In genomic region chr1:8384577-8384976, GRCh38 we compare ENCODE assay signal across 14 cellular contexts.
DNase-seq lines count a peak whose midpoint lies in the region; ATAC-seq, FAIRE-seq and TF ChIP-seq lines count a peak whose summit lies in the region.
"Had no signal": no experiment of that assay in that cellular context is flagged by ENCODE, and none has a peak within 500 bp of the region (broad histone marks: within the 10 kb centered on the region; RNA-seq: fewer than 3 reads in every experiment).

No MANE protein-coding gene starts in this region.

- peaks cover 67% of the 10 kb centered on the region for H3K36me3 Mint-ChIP-seq in activated B cell treated with CpG ODN at 0.5 μM for 24 hours (ENCODE audit: low read depth)

- no peak overlapping the region for H2AK5ac ChIP-seq in trophoblast cell (ENCODE audit: low read length)

- H3K9me3 ChIP-seq in trophoblast cell (ENCODE audit: insufficient read depth, low read depth, low read length) (peaks cover 2% of the 10 kb centered on the region), small intestine (ENCODE audit: control insufficient read depth, low read depth) (no peaks in the 10 kb centered on the region), lower lobe of right lung (no peaks in the 10 kb centered on the region)
- H3K9me3 ChIP-seq: tibial nerve had no signal

- ATAC-seq in activated B cell treated with CpG ODN at 0.5 μM for 24 hours (ENCODE audit: low read depth) = no peak
- no peak for ATAC-seq in lower lobe of right lung
- ATAC-seq in GM19455 (IDR thresholded peaks at IDR 0.05; ENCODE audit: unreplicated experiment) = no peak

- intact Hi-C loops in activated B cell treated with CpG ODN at 0.5 μM for 24 hours (cut with micrococcal nuclease) (no loop called here), head of caudate nucleus (cut with DNase I) (no loop called here), lower lobe of right lung (cut with DNase I) (no loop called here)

- H3K9me3 Mint-ChIP-seq in activated B cell treated with CpG ODN at 0.5 μM for 24 hours = no peaks in the 10 kb centered on the region
- H3K9me3 Mint-ChIP-seq: neural crest cell had no signal

- POLR2A ChIA-PET in activated B cell treated with CpG ODN at 0.5 μM for 24 hours (lab: Charles Lee) = no interaction called here

- no peak overlapping the region for H4K91ac ChIP-seq in trophoblast cell (ENCODE audit: low read depth, low read length)

- no peak for FAIRE-seq in small intestine (lab: Jason Lieb, UNC)

- H3K27ac ChIP-seq in trophoblast cell (ENCODE audit: low read depth, low read length) = no peak overlapping the region
- no peak overlapping the region for H3K27ac ChIP-seq in small intestine (ENCODE audit: low read depth in 1 of 2, low read length in 1 of 2)
- H3K27ac ChIP-seq in lower lobe of right lung = no peak overlapping the region
- H3K27ac ChIP-seq: WERI-Rb-1 had no signal

- WGBS in trophoblast cell (ENCODE audit: extremely low coverage, insufficient coverage, insufficient read length) = no CpG with 5 or more reads among the region's 2 CpGs
- WGBS in small intestine, 3 donors = 27 to 61% (median 36%) methylated on average over 2 of the region's 2 CpGs

- H3K36me3 ChIP-seq in trophoblast cell (ENCODE audit: control insufficient read depth in 1 of 2, insufficient read depth in 2 of 2, low read length in 2 of 2) = peaks cover 16 to 33% of the 10 kb centered on the region in 2 experiments
- peaks cover 0 to 5% of the 10 kb centered on the region in 2 donors for H3K36me3 ChIP-seq in small intestine (ENCODE audit: control insufficient read depth in 2 of 2, insufficient read depth in 2 of 2, low read length in 2 of 2)
- peaks cover 26% of the 10 kb centered on the region for H3K36me3 ChIP-seq in lower lobe of right lung

- H3K23ac ChIP-seq in trophoblast cell (ENCODE audit: low read length) = no peak overlapping the region

- no peak overlapping the region for H2BK5ac ChIP-seq in trophoblast cell (ENCODE audit: low read depth, low read length, poor library complexity)

- no peak overlapping the region for H2BK120ac ChIP-seq in trophoblast cell (ENCODE audit: insufficient read depth, low read length, poor library complexity)

- no peak for TF ChIP-seq CTCF in activated B cell treated with CpG ODN at 0.5 μM for 24 hours (IDR thresholded peaks at IDR 0.05)
- TF ChIP-seq CTCF in lower lobe of right lung (IDR thresholded peaks at IDR 0.05) = no peak

- no peak overlapping the region for H3K9ac ChIP-seq in trophoblast cell (ENCODE audit: low read length)

- no peaks in the 10 kb centered on the region for H3K79me2 ChIP-seq in trophoblast cell (ENCODE audit: control insufficient read depth, insufficient read depth, low read length, poor library complexity)

- peaks cover 71% of the 10 kb centered on the region for H3K4me1 Mint-ChIP-seq in activated B cell treated with CpG ODN at 0.5 μM for 24 hours

- no peak overlapping the region for H4K12ac ChIP-seq in trophoblast cell (ENCODE audit: low read depth, low read length)

- H3K27me3 ChIP-seq in trophoblast cell (ENCODE audit: insufficient read depth, low read length) (no peaks in the 10 kb centered on the region), small intestine (ENCODE audit: control insufficient read depth in 2 of 2, insufficient read depth in 2 of 2, low read length in 2 of 2) (no peaks in the 10 kb centered on the region), lower lobe of right lung (ENCODE audit: low read depth) (no peaks in the 10 kb centered on the region)
- H3K27me3 ChIP-seq: tibial nerve had no signal

- peak overlapping the region; percentile 59 for H3K27ac Mint-ChIP-seq in activated B cell treated with CpG ODN at 0.5 μM for 24 hours

- H3K4me1 ChIP-seq in trophoblast cell (ENCODE audit: control insufficient read depth in 1 of 2, insufficient read depth in 2 of 2, low read length in 2 of 2) = peaks cover 6 to 10% of the 10 kb centered on the region in 2 experiments
- H3K4me1 ChIP-seq in small intestine (ENCODE audit: control insufficient read depth in 2 of 2, insufficient read depth in 1 of 2, low read depth in 1 of 2, low read length in 1 of 2) = peaks cover 0 to 11% of the 10 kb centered on the region in 2 donors
- H3K4me1 ChIP-seq in lower lobe of right lung = peaks cover 60% of the 10 kb centered on the region

- H3K27me3 Mint-ChIP-seq in activated B cell treated with CpG ODN at 0.5 μM for 24 hours = no peaks in the 10 kb centered on the region

- no peak overlapping the region for H2BK12ac ChIP-seq in trophoblast cell (ENCODE audit: low read length)

- no peak overlapping the region for H4K8ac ChIP-seq in trophoblast cell (ENCODE audit: low read depth, low read length)

- H3K4me2 ChIP-seq in trophoblast cell (ENCODE audit: low read length) = no peak overlapping the region

- H3K4me3 ChIP-seq in trophoblast cell (ENCODE audit: low read depth, low read length) = no peak overlapping the region
- no peak overlapping the region for H3K4me3 ChIP-seq in small intestine (ENCODE audit: low read depth in 1 of 2, low read length in 2 of 2)
- H3K4me3 ChIP-seq in lower lobe of right lung = no peak overlapping the region
- H3K4me3 ChIP-seq: tibial nerve had no signal

- DNase-seq in EH (ENCODE audit: low read depth) (peak; percentile 43), activated B cell treated with CpG ODN at 0.5 μM for 24 hours (no peak), head of caudate nucleus (peak in 23 of 42 donors; percentile 28 to 81 (median 55)), trophoblast cell (peak in 1 of 2 donors; percentile 12), small intestine (no peak), lower lobe of right lung (no peak)
- DNase-seq in activated CD4-positive, alpha-beta T cell treated with anti-CD3 and anti-CD28 coated beads for 48 hours = no peak
- DNase-seq: COR-L47, NCI-H524, SIG-M5, WERI-Rb-1 had no signal

- H3K14ac ChIP-seq in trophoblast cell (ENCODE audit: low read length) = no peak overlapping the region

- H3K4ac ChIP-seq in trophoblast cell (ENCODE audit: low read depth, low read length) = peak overlapping the region; percentile 23

- H3K4me3 Mint-ChIP-seq in activated B cell treated with CpG ODN at 0.5 μM for 24 hours = no peak overlapping the region
- H3K4me3 Mint-ChIP-seq: neural crest cell had no signal

- no peaks in the 10 kb centered on the region for H3K79me1 ChIP-seq in trophoblast cell (ENCODE audit: low read length)

- CTCF ChIA-PET in activated B cell treated with CpG ODN at 0.5 μM for 24 hours (lab: Charles Lee) = interaction anchor here (2.4 kb wide), 1 partner anchor 25 kb away, joined by 7 read pairs; no protein-coding TSS in a partner anchor

- H2AFZ ChIP-seq in trophoblast cell (ENCODE audit: insufficient read depth, low read length, poor library complexity) = no peak overlapping the region

- no peak overlapping the region for H3K18ac ChIP-seq in trophoblast cell (ENCODE audit: low read length)

Comparison
In these comparisons a context has a peak if more than half of its experiments do, and no peak if none do; other contexts are left out.
1. DNase-seq: peak in EH (single experiment) and head of caudate nucleus (23 of 42); none in activated B cell treated with CpG ODN at 0.5 μM for 24 hours (single experiment), small intestine (single experiment), activated CD4-positive, alpha-beta T cell treated with anti-CD3 and anti-CD28 coated beads for 48 hours (single experiment) and lower lobe of right lung (single experiment).